Comparison of ENCODE assay signal across 2 cellular contexts in the genomic region with DNA sequence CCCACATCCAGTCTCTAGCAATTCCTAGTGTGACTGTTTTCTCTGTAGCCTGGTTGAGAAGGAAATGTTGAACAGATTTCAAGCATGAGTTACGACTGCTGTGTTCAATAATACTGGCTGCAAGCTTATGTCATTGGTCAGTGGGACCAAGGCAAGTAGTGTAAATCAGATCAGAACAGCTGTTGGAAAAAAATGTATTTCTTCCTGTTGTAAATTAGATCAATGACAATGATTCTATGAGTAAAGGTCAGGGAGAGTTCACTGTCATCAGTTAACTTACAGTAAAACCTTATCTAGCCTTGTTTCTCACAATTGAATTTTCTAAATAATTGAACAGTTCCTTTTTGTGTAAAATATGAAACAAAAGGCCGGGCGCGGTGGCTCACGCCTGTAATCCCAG.
TF ChIP-seq lines count a peak whose summit lies in the region.

No MANE protein-coding gene starts in this region.

TF ChIP-seq in HEK293, 187 proteins besides CTCF, POLR2A, EP300 and RAD21:
- TF ChIP-seq ZNF157 (tag by site-specific recombination; IDR thresholded peaks at IDR 0.05): no peak
- TF ChIP-seq, protein P1, sequence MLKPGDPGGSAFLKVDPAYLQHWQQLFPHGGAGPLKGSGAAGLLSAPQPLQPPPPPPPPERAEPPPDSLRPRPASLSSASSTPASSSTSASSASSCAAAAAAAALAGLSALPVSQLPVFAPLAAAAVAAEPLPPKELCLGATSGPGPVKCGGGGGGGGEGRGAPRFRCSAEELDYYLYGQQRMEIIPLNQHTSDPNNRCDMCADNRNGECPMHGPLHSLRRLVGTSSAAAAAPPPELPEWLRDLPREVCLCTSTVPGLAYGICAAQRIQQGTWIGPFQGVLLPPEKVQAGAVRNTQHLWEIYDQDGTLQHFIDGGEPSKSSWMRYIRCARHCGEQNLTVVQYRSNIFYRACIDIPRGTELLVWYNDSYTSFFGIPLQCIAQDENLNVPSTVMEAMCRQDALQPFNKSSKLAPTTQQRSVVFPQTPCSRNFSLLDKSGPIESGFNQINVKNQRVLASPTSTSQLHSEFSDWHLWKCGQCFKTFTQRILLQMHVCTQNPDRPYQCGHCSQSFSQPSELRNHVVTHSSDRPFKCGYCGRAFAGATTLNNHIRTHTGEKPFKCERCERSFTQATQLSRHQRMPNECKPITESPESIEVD (tag by site-specific recombination; IDR thresholded peaks at IDR 0.05): peak; percentile 16; the same call in 1 of the 2 replicates

TF ChIP-seq in K562, 482 proteins besides CTCF, POLR2A, EP300 and RAD21 (continues in another document):
- TF ChIP-seq ZNF79 (CRISPR knock-in tag; IDR thresholded peaks at IDR 0.05; ENCODE audit: low read depth): no peak
- no peak for TF ChIP-seq SREBF2 (CRISPR knock-in tag; IDR thresholded peaks at IDR 0.05)
- TF ChIP-seq TCF7 (IDR thresholded peaks at IDR 0.05; ENCODE audit: borderline replicate concordance): no peak
- TF ChIP-seq, protein P2, sequence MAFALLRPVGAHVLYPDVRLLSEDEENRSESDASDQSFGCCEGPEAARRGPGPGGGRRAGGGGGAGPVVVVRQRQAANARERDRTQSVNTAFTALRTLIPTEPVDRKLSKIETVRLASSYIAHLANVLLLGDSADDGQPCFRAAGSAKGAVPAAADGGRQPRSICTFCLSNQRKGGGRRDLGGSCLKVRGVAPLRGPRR (CRISPR knock-in tag; IDR thresholded peaks at IDR 0.05): no peak
- no peak for TF ChIP-seq PHF8 (IDR thresholded peaks at IDR 0.05; ENCODE audit: borderline replicate concordance, low read length)
- TF ChIP-seq SOX6 (IDR thresholded peaks at IDR 0.05): peak; percentile 54; the same call in 1 of the 2 replicates
- no peak for TF ChIP-seq EGR1 (conservative IDR thresholded peaks at IDR 0.05)
- TF ChIP-seq CBX5 (IDR thresholded peaks at IDR 0.05; ENCODE audit: borderline replicate concordance, low read depth): no peak
- TF ChIP-seq HNRNPL (IDR thresholded peaks at IDR 0.05; ENCODE audit: low read depth, low read length): no peak
- TF ChIP-seq KDM4B (IDR thresholded peaks at IDR 0.05; ENCODE audit: borderline replicate concordance in 2 of 2, low read depth in 1 of 2): no peak
- TF ChIP-seq, protein P3, sequence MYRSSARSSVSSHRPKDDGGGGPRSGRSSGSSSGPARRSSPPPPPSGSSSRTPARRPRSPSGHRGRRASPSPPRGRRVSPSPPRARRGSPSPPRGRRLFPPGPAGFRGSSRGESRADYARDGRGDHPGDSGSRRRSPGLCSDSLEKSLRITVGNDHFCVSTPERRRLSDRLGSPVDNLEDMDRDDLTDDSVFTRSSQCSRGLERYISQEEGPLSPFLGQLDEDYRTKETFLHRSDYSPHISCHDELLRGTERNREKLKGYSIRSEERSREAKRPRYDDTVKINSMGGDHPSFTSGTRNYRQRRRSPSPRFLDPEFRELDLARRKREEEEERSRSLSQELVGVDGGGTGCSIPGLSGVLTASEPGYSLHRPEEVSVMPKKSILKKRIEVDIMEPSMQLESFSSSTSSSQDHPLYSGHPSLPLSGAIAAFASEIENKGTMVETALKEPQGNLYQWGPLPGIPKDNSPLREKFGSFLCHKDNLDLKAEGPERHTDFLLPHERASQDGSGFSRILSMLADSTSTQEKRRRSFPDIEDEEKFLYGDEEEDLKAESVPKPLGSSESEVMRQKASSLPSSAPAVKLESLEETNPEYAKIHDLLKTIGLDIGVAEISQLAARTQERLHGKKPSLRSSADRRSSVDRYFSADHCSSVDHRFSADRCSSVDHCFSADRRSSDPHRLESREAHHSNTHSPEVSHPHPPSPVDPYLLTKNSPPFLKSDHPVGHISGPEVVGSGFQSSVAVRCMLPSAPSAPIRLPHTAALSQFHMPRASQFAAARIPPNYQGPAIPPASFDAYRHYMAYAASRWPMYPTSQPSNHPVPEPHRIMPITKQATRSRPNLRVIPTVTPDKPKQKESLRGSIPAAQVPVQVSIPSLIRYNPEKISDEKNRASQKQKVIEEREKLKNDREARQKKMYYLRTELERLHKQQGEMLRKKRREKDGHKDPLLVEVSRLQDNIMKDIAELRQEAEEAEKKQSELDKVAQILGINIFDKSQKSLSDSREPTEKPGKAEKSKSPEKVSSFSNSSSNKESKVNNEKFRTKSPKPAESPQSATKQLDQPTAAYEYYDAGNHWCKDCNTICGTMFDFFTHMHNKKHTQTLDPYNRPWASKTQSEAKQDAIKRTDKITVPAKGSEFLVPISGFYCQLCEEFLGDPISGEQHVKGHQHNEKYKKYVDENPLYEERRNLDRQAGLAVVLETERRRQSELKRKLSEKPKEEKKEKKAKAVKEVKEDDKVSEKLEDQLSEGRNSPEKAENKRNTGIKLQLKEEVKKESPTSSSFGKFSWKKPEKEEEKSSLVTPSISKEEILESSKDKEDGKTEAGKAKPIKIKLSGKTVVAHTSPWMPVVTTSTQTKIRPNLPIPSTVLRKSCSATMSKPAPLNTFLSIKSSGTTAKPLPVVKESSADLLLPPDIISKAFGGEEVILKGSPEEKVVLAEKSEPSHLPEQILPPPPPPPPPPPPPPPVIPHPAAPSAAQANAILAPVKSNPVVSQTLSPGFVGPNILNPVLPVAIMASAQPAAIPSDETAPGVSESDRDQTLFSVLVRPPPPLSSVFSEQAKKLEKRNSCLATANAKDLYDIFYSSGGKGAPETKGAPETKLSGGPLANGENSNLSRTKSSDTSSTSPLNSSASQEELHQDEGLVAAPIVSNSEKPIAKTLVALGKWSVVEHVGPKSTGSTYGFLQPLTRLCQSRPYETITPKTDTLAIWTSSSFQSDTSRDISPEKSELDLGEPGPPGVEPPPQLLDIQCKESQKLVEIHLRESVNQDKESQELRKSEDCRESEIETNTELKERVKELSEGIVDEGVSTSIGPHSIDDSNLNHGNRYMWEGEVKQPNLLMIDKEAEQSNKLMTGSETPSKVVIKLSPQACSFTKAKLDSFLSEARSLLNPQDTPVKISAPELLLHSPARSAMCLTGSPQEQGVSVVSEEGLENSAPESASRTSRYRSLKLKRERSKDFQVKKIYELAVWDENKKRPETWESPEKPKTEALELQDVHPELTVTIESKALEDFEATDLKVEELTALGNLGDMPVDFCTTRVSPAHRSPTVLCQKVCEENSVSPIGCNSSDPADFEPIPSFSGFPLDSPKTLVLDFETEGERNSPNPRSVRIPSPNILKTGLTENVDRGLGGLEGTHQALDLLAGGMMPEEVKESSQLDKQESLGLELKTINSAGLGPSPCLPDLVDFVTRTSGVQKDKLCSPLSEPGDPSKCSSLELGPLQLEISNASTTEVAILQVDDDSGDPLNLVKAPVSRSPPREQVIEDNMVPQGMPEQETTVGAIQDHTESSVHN (IDR thresholded peaks at IDR 0.05; ENCODE audit: borderline replicate concordance in 1 of 2, low read depth in 1 of 2): peak in 1 of 2 experiments; percentile 46; a peak in 1 of 4 replicates
- TF ChIP-seq CREBBP (IDR thresholded peaks at IDR 0.05; ENCODE audit: low read depth, low read length): no peak
- TF ChIP-seq, protein P4, sequence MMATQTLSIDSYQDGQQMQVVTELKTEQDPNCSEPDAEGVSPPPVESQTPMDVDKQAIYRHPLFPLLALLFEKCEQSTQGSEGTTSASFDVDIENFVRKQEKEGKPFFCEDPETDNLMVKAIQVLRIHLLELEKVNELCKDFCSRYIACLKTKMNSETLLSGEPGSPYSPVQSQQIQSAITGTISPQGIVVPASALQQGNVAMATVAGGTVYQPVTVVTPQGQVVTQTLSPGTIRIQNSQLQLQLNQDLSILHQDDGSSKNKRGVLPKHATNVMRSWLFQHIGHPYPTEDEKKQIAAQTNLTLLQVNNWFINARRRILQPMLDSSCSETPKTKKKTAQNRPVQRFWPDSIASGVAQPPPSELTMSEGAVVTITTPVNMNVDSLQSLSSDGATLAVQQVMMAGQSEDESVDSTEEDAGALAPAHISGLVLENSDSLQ (IDR thresholded peaks at IDR 0.05): peak; percentile 28; the same call in 1 of the 2 replicates
- TF ChIP-seq GABPB2 (CRISPR knock-in tag; conservative IDR thresholded peaks at IDR 0.05): no peak
- no peak for TF ChIP-seq ILK (tag; IDR thresholded peaks at IDR 0.05; ENCODE audit: borderline replicate concordance, low read depth)
- no peak for TF ChIP-seq ZNF316 (IDR thresholded peaks at IDR 0.05)
- no peak for TF ChIP-seq ZNF146 (CRISPR knock-in tag; IDR thresholded peaks at IDR 0.05; ENCODE audit: unreplicated experiment)
- TF ChIP-seq PTRF (tag; IDR thresholded peaks at IDR 0.05): no peak
- TF ChIP-seq U2AF2 (optimal IDR thresholded peaks at IDR 0.05; ENCODE audit: low read depth, low read length): no peak
- no peak for TF ChIP-seq ZNF274 (IDR thresholded peaks at IDR 0.05; ENCODE audit: borderline replicate concordance, low read depth, low read length)
- TF ChIP-seq ZNF57 (CRISPR knock-in tag; IDR thresholded peaks at IDR 0.05): no peak
- no peak for TF ChIP-seq PCBP1 (IDR thresholded peaks at IDR 0.05; ENCODE audit: low read depth, low read length, poor library complexity, severe bottlenecking)
- TF ChIP-seq DACH1 (IDR thresholded peaks at IDR 0.05; ENCODE audit: partially characterized antibody): peak; percentile 8
- TF ChIP-seq, protein P5, sequence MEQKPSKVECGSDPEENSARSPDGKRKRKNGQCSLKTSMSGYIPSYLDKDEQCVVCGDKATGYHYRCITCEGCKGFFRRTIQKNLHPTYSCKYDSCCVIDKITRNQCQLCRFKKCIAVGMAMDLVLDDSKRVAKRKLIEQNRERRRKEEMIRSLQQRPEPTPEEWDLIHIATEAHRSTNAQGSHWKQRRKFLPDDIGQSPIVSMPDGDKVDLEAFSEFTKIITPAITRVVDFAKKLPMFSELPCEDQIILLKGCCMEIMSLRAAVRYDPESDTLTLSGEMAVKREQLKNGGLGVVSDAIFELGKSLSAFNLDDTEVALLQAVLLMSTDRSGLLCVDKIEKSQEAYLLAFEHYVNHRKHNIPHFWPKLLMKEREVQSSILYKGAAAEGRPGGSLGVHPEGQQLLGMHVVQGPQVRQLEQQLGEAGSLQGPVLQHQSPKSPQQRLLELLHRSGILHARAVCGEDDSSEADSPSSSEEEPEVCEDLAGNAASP (IDR thresholded peaks at IDR 0.05): no peak
- TF ChIP-seq HLTF (IDR thresholded peaks at IDR 0.05): no peak
- TF ChIP-seq TGIF2 (CRISPR knock-in tag; IDR thresholded peaks at IDR 0.05): no peak
- TF ChIP-seq MCM3 (IDR thresholded peaks at IDR 0.05): no peak
- TF ChIP-seq ZNF3 (CRISPR knock-in tag; IDR thresholded peaks at IDR 0.05): no peak
- no peak for TF ChIP-seq CBX8 (IDR thresholded peaks at IDR 0.05; ENCODE audit: borderline replicate concordance, extremely low read depth, low read depth, low read length, poor library complexity, severe bottlenecking)
- no peak for TF ChIP-seq SUPT5H (IDR thresholded peaks at IDR 0.05)
- TF ChIP-seq RBM15 (IDR thresholded peaks at IDR 0.05; ENCODE audit: insufficient read depth, low read length): no peak
- TF ChIP-seq ZNF224 (CRISPR knock-in tag; IDR thresholded peaks at IDR 0.05): no peak
- peak; percentile 86 for TF ChIP-seq MEIS2 (IDR thresholded peaks at IDR 0.05; ENCODE audit: partially characterized antibody)
- TF ChIP-seq RCOR1 (IDR thresholded peaks at IDR 0.05; ENCODE audit: borderline replicate concordance in 1 of 2, low read depth in 2 of 2, low read length in 2 of 2): peak in 1 of 2 experiments; percentile 18; a peak in 1 of 4 replicates
- TF ChIP-seq, protein P6, sequence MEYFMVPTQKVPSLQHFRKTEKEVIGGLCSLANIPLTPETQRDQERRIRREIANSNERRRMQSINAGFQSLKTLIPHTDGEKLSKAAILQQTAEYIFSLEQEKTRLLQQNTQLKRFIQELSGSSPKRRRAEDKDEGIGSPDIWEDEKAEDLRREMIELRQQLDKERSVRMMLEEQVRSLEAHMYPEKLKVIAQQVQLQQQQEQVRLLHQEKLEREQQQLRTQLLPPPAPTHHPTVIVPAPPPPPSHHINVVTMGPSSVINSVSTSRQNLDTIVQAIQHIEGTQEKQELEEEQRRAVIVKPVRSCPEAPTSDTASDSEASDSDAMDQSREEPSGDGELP (CRISPR knock-in tag; IDR thresholded peaks at IDR 0.05; ENCODE audit: borderline replicate concordance): peak; percentile 14; the same call in 1 of the 2 replicates
- TF ChIP-seq, protein P7, sequence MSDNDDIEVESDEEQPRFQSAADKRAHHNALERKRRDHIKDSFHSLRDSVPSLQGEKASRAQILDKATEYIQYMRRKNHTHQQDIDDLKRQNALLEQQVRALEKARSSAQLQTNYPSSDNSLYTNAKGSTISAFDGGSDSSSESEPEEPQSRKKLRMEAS (CRISPR knock-in tag; IDR thresholded peaks at IDR 0.05): no peak
- TF ChIP-seq ZNF311 (CRISPR knock-in tag; IDR thresholded peaks at IDR 0.05): no peak
- TF ChIP-seq NFYB (IDR thresholded peaks at IDR 0.05; ENCODE audit: extremely low read depth, insufficient read length): no peak
- TF ChIP-seq, protein P8, sequence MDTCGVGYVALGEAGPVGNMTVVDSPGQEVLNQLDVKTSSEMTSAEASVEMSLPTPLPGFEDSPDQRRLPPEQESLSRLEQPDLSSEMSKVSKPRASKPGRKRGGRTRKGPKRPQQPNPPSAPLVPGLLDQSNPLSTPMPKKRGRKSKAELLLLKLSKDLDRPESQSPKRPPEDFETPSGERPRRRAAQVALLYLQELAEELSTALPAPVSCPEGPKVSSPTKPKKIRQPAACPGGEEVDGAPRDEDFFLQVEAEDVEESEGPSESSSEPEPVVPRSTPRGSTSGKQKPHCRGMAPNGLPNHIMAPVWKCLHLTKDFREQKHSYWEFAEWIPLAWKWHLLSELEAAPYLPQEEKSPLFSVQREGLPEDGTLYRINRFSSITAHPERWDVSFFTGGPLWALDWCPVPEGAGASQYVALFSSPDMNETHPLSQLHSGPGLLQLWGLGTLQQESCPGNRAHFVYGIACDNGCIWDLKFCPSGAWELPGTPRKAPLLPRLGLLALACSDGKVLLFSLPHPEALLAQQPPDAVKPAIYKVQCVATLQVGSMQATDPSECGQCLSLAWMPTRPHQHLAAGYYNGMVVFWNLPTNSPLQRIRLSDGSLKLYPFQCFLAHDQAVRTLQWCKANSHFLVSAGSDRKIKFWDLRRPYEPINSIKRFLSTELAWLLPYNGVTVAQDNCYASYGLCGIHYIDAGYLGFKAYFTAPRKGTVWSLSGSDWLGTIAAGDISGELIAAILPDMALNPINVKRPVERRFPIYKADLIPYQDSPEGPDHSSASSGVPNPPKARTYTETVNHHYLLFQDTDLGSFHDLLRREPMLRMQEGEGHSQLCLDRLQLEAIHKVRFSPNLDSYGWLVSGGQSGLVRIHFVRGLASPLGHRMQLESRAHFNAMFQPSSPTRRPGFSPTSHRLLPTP (IDR thresholded peaks at IDR 0.05; ENCODE audit: borderline replicate concordance, extremely low read depth, insufficient read length): no peak
- TF ChIP-seq, protein P9, sequence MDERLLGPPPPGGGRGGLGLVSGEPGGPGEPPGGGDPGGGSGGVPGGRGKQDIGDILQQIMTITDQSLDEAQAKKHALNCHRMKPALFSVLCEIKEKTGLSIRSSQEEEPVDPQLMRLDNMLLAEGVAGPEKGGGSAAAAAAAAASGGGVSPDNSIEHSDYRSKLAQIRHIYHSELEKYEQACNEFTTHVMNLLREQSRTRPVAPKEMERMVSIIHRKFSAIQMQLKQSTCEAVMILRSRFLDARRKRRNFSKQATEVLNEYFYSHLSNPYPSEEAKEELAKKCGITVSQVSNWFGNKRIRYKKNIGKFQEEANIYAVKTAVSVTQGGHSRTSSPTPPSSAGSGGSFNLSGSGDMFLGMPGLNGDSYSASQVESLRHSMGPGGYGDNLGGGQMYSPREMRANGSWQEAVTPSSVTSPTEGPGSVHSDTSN (CRISPR knock-in tag; IDR thresholded peaks at IDR 0.05; ENCODE audit: low read depth): no peak
- TF ChIP-seq, protein P9 (tag; conservative IDR thresholded peaks at IDR 0.05; ENCODE audit: low read depth): peak; percentile 88
